Comparison of ENCODE assay signal across 9 cellular contexts in genomic region chr13:67238277-67238859, GRCh38. TPM values are rescaled to one million over a fixed set of nuclear protein-coding genes. Genes with fewer than 3 reads are reported as not detected.
DNase-seq lines count a peak whose midpoint lies in the region; ATAC-seq, FAIRE-seq and TF ChIP-seq lines count a peak whose summit lies in the region.
"Had no signal": no experiment of that assay in that cellular context is flagged by ENCODE, and none has a peak within 500 bp of the region (broad histone marks: within the 10 kb centered on the region; RNA-seq: fewer than 3 reads in every experiment).

No MANE protein-coding gene starts in this region.

- no peaks in the 10 kb centered on the region for H3K9me3 Mint-ChIP-seq in stimulated activated memory B cell treated with anti-CD40 and anti-IgM and Interleukin-4, amounts not matched to agents 10 μg/mL and 1 μg/mL and 100 μg/mL, for 72 hours

- H3K9me3 ChIP-seq in A673 (ENCODE audit: low read depth, low read length, poor library complexity, severe bottlenecking) (no peaks in the 10 kb centered on the region), OCI-LY7 (ENCODE audit: low read length) (no peaks in the 10 kb centered on the region)
- H3K9me3 ChIP-seq: HAP-1 had no signal

- intact Hi-C loops in A673 (cut with micrococcal nuclease; ENCODE audit: unreplicated experiment), result loop anchor here (5.0 kb wide), 1 partner anchor 1581 kb away; no protein-coding TSS in a partner anchor
- intact Hi-C loops in OCI-LY7 (cut with micrococcal nuclease; ENCODE audit: unreplicated experiment), result loop anchor here (5.0 kb wide), 1 partner anchor 1581 kb away; no protein-coding TSS in a partner anchor
- intact Hi-C loops in sciatic nerve (cut with DNase I), result no loop called here

- ATAC-seq in HG03103 (IDR thresholded peaks at IDR 0.05; ENCODE audit: low read depth, unreplicated experiment) (peak; percentile 61), sciatic nerve (peak; percentile 63)
- no peak for ATAC-seq in stimulated activated memory B cell treated with anti-CD40 and anti-IgM and Interleukin-4, amounts not matched to agents 10 μg/mL and 1 μg/mL and 100 μg/mL, for 72 hours

- TF ChIP-seq CTCF in A673 (conservative IDR thresholded peaks at IDR 0.05; ENCODE audit: low read depth, low read length) (peak; percentile 67), OCI-LY7 (conservative IDR thresholded peaks at IDR 0.05; ENCODE audit: low read length) (peak; percentile 94)

- H3K4me1 Mint-ChIP-seq in stimulated activated memory B cell treated with anti-CD40 and anti-IgM and Interleukin-4, amounts not matched to agents 10 μg/mL and 1 μg/mL and 100 μg/mL, for 72 hours, result no peaks in the 10 kb centered on the region

- FAIRE-seq in GM18507 (lab: Jason Lieb, UNC), result peak; percentile 21

- DNase-seq in A673 (ENCODE audit: low spot score) (peak; percentile 45), GM18507 (ENCODE audit: extremely low spot score, insufficient read length, low read depth) (no peak), OCI-LY7 (ENCODE audit: low spot score) (peak; percentile 60), erythroblast (lab: John Stamatoyannopoulos, UW) (peak; percentile 6 to 58), sciatic nerve (ENCODE audit: low spot score) (no peak)
- no peak for DNase-seq in activated CD4-positive, CD25-positive, alpha-beta regulatory T cell (lab: John Stamatoyannopoulos, UW)

- H3K36me3 Mint-ChIP-seq in stimulated activated memory B cell treated with anti-CD40 and anti-IgM and Interleukin-4, amounts not matched to agents 10 μg/mL and 1 μg/mL and 100 μg/mL, for 72 hours, result no peaks in the 10 kb centered on the region

- POLR2A ChIA-PET in A673 (lab: Charles Lee; ENCODE audit: low non-redundant PET), result no interaction called here
- POLR2A ChIA-PET in OCI-LY7 (lab: Charles Lee), result interaction anchor here (0.7 to 1.4 kb wide), 6 partner anchors 10 to 1375 kb away, joined by 3 to 6 read pairs (median 4); no protein-coding TSS in a partner anchor

- H3K27ac Mint-ChIP-seq in stimulated activated memory B cell treated with anti-CD40 and anti-IgM and Interleukin-4, amounts not matched to agents 10 μg/mL and 1 μg/mL and 100 μg/mL, for 72 hours, result no peak overlapping the region

- CTCF ChIA-PET in A673 (lab: Charles Lee) (no interaction called here), OCI-LY7 (lab: Charles Lee; ENCODE audit: unreplicated experiment) (no interaction called here)

- H3K9me2 ChIP-seq in OCI-LY7 (ENCODE audit: insufficient read depth, low read length), result no peaks in the 10 kb centered on the region

- BruUV-seq in A673 (replicated peaks; lab: Mats Ljungman, UMichigan) (no TSS peak), OCI-LY7 (replicated peaks; lab: Mats Ljungman, UMichigan) (no TSS peak)

- H3K36me3 ChIP-seq in A673 (ENCODE audit: insufficient read depth, low read length, poor library complexity, severe bottlenecking) (no peaks in the 10 kb centered on the region), OCI-LY7 (ENCODE audit: insufficient read depth, low read length) (no peaks in the 10 kb centered on the region)
- H3K36me3 ChIP-seq: HAP-1 had no signal

- no peak for TF ChIP-seq POLR2A in erythroblast (IDR thresholded peaks at IDR 0.05; ENCODE audit: low read length)

- H3K79me2 ChIP-seq in OCI-LY7 (ENCODE audit: insufficient read depth, low read depth, low read length), result no peaks in the 10 kb centered on the region

- H3K27me3 Mint-ChIP-seq in stimulated activated memory B cell treated with anti-CD40 and anti-IgM and Interleukin-4, amounts not matched to agents 10 μg/mL and 1 μg/mL and 100 μg/mL, for 72 hours, result no peaks in the 10 kb centered on the region

- H3K4me3 ChIP-seq in A673 (ENCODE audit: low read depth, low read length, poor library complexity, severe bottlenecking), result no peak overlapping the region
- H3K4me3 ChIP-seq in OCI-LY7 (ENCODE audit: low read depth, low read length, poor library complexity, severe bottlenecking), result no peak overlapping the region
- H3K4me3 ChIP-seq: HAP-1 had no signal

- H2AFZ ChIP-seq in OCI-LY7 (ENCODE audit: low read length), result peak overlapping the region; percentile 20; the same call in 1 of the 2 replicates

- H3K27me3 ChIP-seq in A673 (replicated peaks; ENCODE audit: insufficient read depth, low read depth, low read length, poor library complexity), result peaks cover under 1% of the 10 kb centered on the region

- H3K4me2 ChIP-seq in OCI-LY7 (ENCODE audit: low read length), result no peak overlapping the region

- no peaks in the 10 kb centered on the region for H4K20me1 ChIP-seq in OCI-LY7 (ENCODE audit: insufficient read depth, low read length)

- H3K27ac ChIP-seq in A673 (ENCODE audit: low read depth, low read length, poor library complexity, severe bottlenecking), result no peak overlapping the region
- no peak overlapping the region for H3K27ac ChIP-seq in OCI-LY7 (ENCODE audit: low read depth, low read length, poor library complexity, severe bottlenecking)

- no peaks in the 10 kb centered on the region for H3K4me1 ChIP-seq in A673 (ENCODE audit: insufficient read depth, low read length, poor library complexity, severe bottlenecking)
- peaks cover 6% of the 10 kb centered on the region for H3K4me1 ChIP-seq in OCI-LY7 (ENCODE audit: insufficient read depth, low read length, poor library complexity, severe bottlenecking)
- H3K4me1 ChIP-seq: HAP-1 had no signal

- H3K4me3 Mint-ChIP-seq in stimulated activated memory B cell treated with anti-CD40 and anti-IgM and Interleukin-4, amounts not matched to agents 10 μg/mL and 1 μg/mL and 100 μg/mL, for 72 hours, result no peak overlapping the region

RNA-seq across cellular contexts. Expression of gene PCDH9, which starts 8.2 kb away (rescaled TPM):
- 5.8 TPM in 2 replicates for total RNA-seq in A673 (2021)
- total RNA-seq in OCI-LY7 (2014; rRNA removed; shearing (Covaris generic)), result 19.8 and 20.1 TPM in 2 replicates
- total RNA-seq in OCI-LY7 (2022), result 26.0 and 31.6 TPM in 2 replicates
- total RNA-seq in sciatic nerve, result 37.7 TPM

Comparison
In these comparisons a context has a peak if more than half of its experiments do, and no peak if none do; other contexts are left out.
1. DNase-seq: peak in A673 (single experiment), OCI-LY7 (single experiment) and erythroblast (2 of 2); none in GM18507 (single experiment), sciatic nerve (single experiment) and activated CD4-positive, CD25-positive, alpha-beta regulatory T cell (0 of 4).